22 cellular contexts compared by ENCODE assay signal in the genomic region with DNA sequence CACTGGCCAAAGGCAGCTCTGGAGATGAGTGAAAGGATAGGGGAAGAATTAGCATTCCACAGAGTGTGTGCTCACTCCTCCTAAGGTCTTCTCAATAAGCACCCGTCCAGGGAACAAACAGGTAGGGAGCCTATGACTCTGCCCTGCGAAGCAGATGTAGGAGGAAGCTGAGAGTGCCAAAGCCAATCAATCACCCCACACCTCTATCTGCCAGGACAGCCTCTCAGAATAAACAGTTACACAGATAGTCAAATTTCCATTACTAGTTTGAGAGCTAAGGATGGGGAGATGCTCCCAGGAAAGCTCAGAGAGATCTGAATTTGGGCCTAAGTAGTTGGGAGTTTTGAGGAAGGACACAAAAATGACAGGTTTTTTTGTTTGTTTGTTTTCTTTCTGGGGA. TPM values are rescaled to one million over a fixed set of nuclear protein-coding genes. Genes with fewer than 3 reads are reported as not detected.
DNase-seq lines count a peak whose midpoint lies in the region; ATAC-seq and TF ChIP-seq lines count a peak whose summit lies in the region.
"Had no signal": no experiment of that assay in that cellular context is flagged by ENCODE, and none has a peak within 500 bp of the region (broad histone marks: within the 10 kb centered on the region; RNA-seq: fewer than 3 reads in every experiment).

No MANE protein-coding gene starts in this region.

- H3K36me3 ChIP-seq in heart left ventricle (peaks cover 0 to 78% (median 56%) of the 10 kb centered on the region in 9 donors), right atrium auricular region (peaks cover 46% of the 10 kb centered on the region)

- H3K4me1 ChIP-seq in heart left ventricle (peaks cover 0 to 13% (median 0%) of the 10 kb centered on the region in 12 donors), right atrium auricular region (peaks cover 0 to 16% of the 10 kb centered on the region in 2 donors), right cardiac atrium (ENCODE audit: control insufficient read depth, insufficient read depth, low read length) (no peaks in the 10 kb centered on the region)

- no peak overlapping the region for H3K27ac ChIP-seq in heart left ventricle
- H3K27ac ChIP-seq in right atrium auricular region = no peak overlapping the region
- no peak overlapping the region for H3K27ac ChIP-seq in right cardiac atrium (ENCODE audit: low read length)
- H3K27ac ChIP-seq: BLaER1, HL-60 had no signal

- DNase-seq in activated T-cell treated with anti-CD3 and anti-CD28 coated beads, Interleukin-2, amount 50 U/mL, for 24 hours = no peak
- DNase-seq in activated T-cell treated with anti-CD3 and anti-CD28 coated beads, Interleukin-2, amount 50 U/mL, for 72 hours = no peak
- DNase-seq in heart left ventricle = no peak
- DNase-seq in right atrium auricular region (ENCODE audit: low spot score) = no peak
- DNase-seq in right cardiac atrium = no peak
- no peak for DNase-seq in CD14-positive monocyte (ENCODE audit: low spot score)
- DNase-seq: 8988T; CD8-positive, alpha-beta memory T cell; COR-L47; DMS 273 treated with DMSO at 0.1 percent for 48 hours; DMS53; DND-41; EL; H9 had no signal

- no peak for TF ChIP-seq POLR2A in heart left ventricle (IDR thresholded peaks at IDR 0.05)

- H3K27me3 ChIP-seq in heart left ventricle (no peaks in the 10 kb centered on the region), right atrium auricular region (no peaks in the 10 kb centered on the region), right cardiac atrium (ENCODE audit: control insufficient read depth, insufficient read depth) (no peaks in the 10 kb centered on the region)
- H3K27me3 ChIP-seq: BLaER1 had no signal

- TF ChIP-seq CTCF in heart left ventricle (IDR thresholded peaks at IDR 0.05) (no peak), right atrium auricular region (IDR thresholded peaks at IDR 0.05) (no peak), CD14-positive monocyte (IDR thresholded peaks at IDR 0.05) (no peak)

- no peaks in the 10 kb centered on the region for H3K9me3 Mint-ChIP-seq in activated T-cell treated with anti-CD3 and anti-CD28 coated beads, Interleukin-2, amount 50 U/mL, for 24 hours
- H3K9me3 Mint-ChIP-seq in activated T-cell treated with anti-CD3 and anti-CD28 coated beads, Interleukin-2, amount 50 U/mL, for 72 hours = no peaks in the 10 kb centered on the region
- H3K9me3 Mint-ChIP-seq in CD14-positive monocyte = no peaks in the 10 kb centered on the region
- H3K9me3 Mint-ChIP-seq: CD8-positive, alpha-beta memory T cell; H9 had no signal

- H3K4me3 ChIP-seq in heart left ventricle (no peak overlapping the region), right atrium auricular region (no peak overlapping the region), right cardiac atrium (ENCODE audit: low read length) (no peak overlapping the region)
- H3K4me3 ChIP-seq: BLaER1, GM12878 had no signal

- no peaks in the 10 kb centered on the region for H3K27me3 Mint-ChIP-seq in activated T-cell treated with anti-CD3 and anti-CD28 coated beads, Interleukin-2, amount 50 U/mL, for 24 hours
- no peaks in the 10 kb centered on the region for H3K27me3 Mint-ChIP-seq in activated T-cell treated with anti-CD3 and anti-CD28 coated beads, Interleukin-2, amount 50 U/mL, for 72 hours (ENCODE audit: low read depth)
- H3K27me3 Mint-ChIP-seq in CD14-positive monocyte (ENCODE audit: low read depth in 3 of 3) = no peaks in the 10 kb centered on the region
- H3K27me3 Mint-ChIP-seq: CD8-positive, alpha-beta memory T cell had no signal

- peak overlapping the region; percentile 15 for H3K27ac Mint-ChIP-seq in activated T-cell treated with anti-CD3 and anti-CD28 coated beads, Interleukin-2, amount 50 U/mL, for 24 hours
- no peak overlapping the region for H3K27ac Mint-ChIP-seq in activated T-cell treated with anti-CD3 and anti-CD28 coated beads, Interleukin-2, amount 50 U/mL, for 72 hours
- H3K27ac Mint-ChIP-seq in CD14-positive monocyte = no peak overlapping the region
- H3K27ac Mint-ChIP-seq: H9 had no signal

- intact Hi-C loops in heart left ventricle (cut with DNase I) (loop anchor here in 1 of 10 donors (10.0 kb wide), 1 partner anchor 62 kb away; no protein-coding TSS in a partner anchor), right cardiac atrium (cut with DNase I) (no loop called here), CD14-positive monocyte (cut with micrococcal nuclease) (no loop called here)

- H3K36me3 Mint-ChIP-seq in activated T-cell treated with anti-CD3 and anti-CD28 coated beads, Interleukin-2, amount 50 U/mL, for 24 hours (ENCODE audit: low read depth) = peaks cover 42% of the 10 kb centered on the region
- no peaks in the 10 kb centered on the region for H3K36me3 Mint-ChIP-seq in activated T-cell treated with anti-CD3 and anti-CD28 coated beads, Interleukin-2, amount 50 U/mL, for 72 hours (ENCODE audit: insufficient read depth in 2 of 2)
- peaks cover 18 to 33% of the 10 kb centered on the region in 2 donors for H3K36me3 Mint-ChIP-seq in CD14-positive monocyte

- ATAC-seq in activated T-cell treated with anti-CD3 and anti-CD28 coated beads, Interleukin-2, amount 50 U/mL, for 72 hours (replicated peaks in 1 of 2) = no peak
- ATAC-seq in heart left ventricle (peak; percentile 37 to 88 (median 72)), right cardiac atrium (peak; percentile 48 to 64), HG02870 (IDR thresholded peaks at IDR 0.05; ENCODE audit: unreplicated experiment) (no peak)
- ATAC-seq: GM12878 had no signal

- H3K9me3 ChIP-seq in heart left ventricle = no peaks in the 10 kb centered on the region
- no peaks in the 10 kb centered on the region for H3K9me3 ChIP-seq in right atrium auricular region
- no peaks in the 10 kb centered on the region for H3K9me3 ChIP-seq in right cardiac atrium (ENCODE audit: control insufficient read depth, low read length)
- H3K9me3 ChIP-seq: BLaER1 had no signal

- H3K4me3 Mint-ChIP-seq in activated T-cell treated with anti-CD3 and anti-CD28 coated beads, Interleukin-2, amount 50 U/mL, for 24 hours = no peak overlapping the region
- no peak overlapping the region for H3K4me3 Mint-ChIP-seq in activated T-cell treated with anti-CD3 and anti-CD28 coated beads, Interleukin-2, amount 50 U/mL, for 72 hours
- H3K4me3 Mint-ChIP-seq in CD14-positive monocyte = no peak overlapping the region
- H3K4me3 Mint-ChIP-seq: CD8-positive, alpha-beta memory T cell; H9 had no signal

- H3K4me1 Mint-ChIP-seq in activated T-cell treated with anti-CD3 and anti-CD28 coated beads, Interleukin-2, amount 50 U/mL, for 24 hours (ENCODE audit: low read depth) = peaks cover 3% of the 10 kb centered on the region
- no peaks in the 10 kb centered on the region for H3K4me1 Mint-ChIP-seq in activated T-cell treated with anti-CD3 and anti-CD28 coated beads, Interleukin-2, amount 50 U/mL, for 72 hours (ENCODE audit: low read depth)
- H3K4me1 Mint-ChIP-seq in CD14-positive monocyte = no peaks in the 10 kb centered on the region
- H3K4me1 Mint-ChIP-seq: CD8-positive, alpha-beta memory T cell; H9 had no signal

- 50 to 65% (median 56%) methylated on average over 2 of the region's 2 CpGs for WGBS in heart left ventricle, 4 donors
- 67% methylated on average over 2 of the region's 2 CpGs for WGBS in right cardiac atrium

RNA-seq across cellular contexts. Expression of a gene that starts 40.5 kb away (rescaled TPM):
- total RNA-seq in activated T-cell treated with anti-CD3 and anti-CD28 coated beads, Interleukin-2, amount 50 U/mL, for 72 hours = 10 to 100 TPM; 44.9 to 56.6 TPM
- total RNA-seq in heart left ventricle = 1 to 10 TPM in 2 of 9 donors, under 1 TPM in 7; 0.14 to 3.0 (median 0.38) TPM
- polyA plus RNA-seq in heart left ventricle = under 1 TPM; 0.14 to 0.30 TPM
- total RNA-seq in right atrium auricular region = under 1 TPM; 0.37 to 0.39 TPM
- total RNA-seq in right cardiac atrium = under 1 TPM; 0.28 to 0.70 (median 0.61) TPM
- polyA plus RNA-seq in right cardiac atrium = 0.20 TPM
- polyA plus RNA-seq in CD14-positive monocyte = under 1 TPM; 0.16 to 0.17 TPM
- total RNA-seq: A673, H1, HT1080 had no signal
- polyA plus RNA-seq: AG04450 had no signal

RNA-seq across cellular contexts. Expression of a gene that starts 59.4 kb away (rescaled TPM):
- total RNA-seq in activated T-cell treated with anti-CD3 and anti-CD28 coated beads, Interleukin-2, amount 50 U/mL, for 72 hours = 10 to 100 TPM; 22.6 to 25.4 TPM
- total RNA-seq in heart left ventricle = 10 to 100 TPM; 17.3 to 34.8 (median 31.1) TPM
- polyA plus RNA-seq in heart left ventricle = 10 to 100 TPM; 21.1 to 22.2 TPM
- total RNA-seq in right atrium auricular region = 10 to 100 TPM; 19.7 to 33.9 TPM
- total RNA-seq in right cardiac atrium = 10 to 100 TPM; 28.0 to 40.7 (median 34.7) TPM
- 25.5 TPM for polyA plus RNA-seq in right cardiac atrium
- polyA plus RNA-seq in CD14-positive monocyte = 10 to 100 TPM; 21.7 to 23.2 TPM

Comparison
In these comparisons a context has a peak if more than half of its experiments do, and no peak if none do; other contexts are left out.
1. ATAC-seq: peak in heart left ventricle (4 of 4) and right cardiac atrium (2 of 2); none in activated T-cell treated with anti-CD3 and anti-CD28 coated beads, Interleukin-2, amount 50 U/mL, for 72 hours (0 of 2) and HG02870 (single experiment).
2. RNA of a gene that starts 40.5 kb away (total RNA-seq): 44.9 to 56.6 TPM in activated T-cell treated with anti-CD3 and anti-CD28 coated beads, Interleukin-2, amount 50 U/mL, for 72 hours; 0.28 to 0.70 TPM in right cardiac atrium, 0.37 to 0.39 TPM in right atrium auricular region and 0.14 to 3.0 TPM in heart left ventricle; every median in the first group is over 10 times any median in the second.